Comparison of ENCODE assay signal across 1 cellular context in the genomic region with DNA sequence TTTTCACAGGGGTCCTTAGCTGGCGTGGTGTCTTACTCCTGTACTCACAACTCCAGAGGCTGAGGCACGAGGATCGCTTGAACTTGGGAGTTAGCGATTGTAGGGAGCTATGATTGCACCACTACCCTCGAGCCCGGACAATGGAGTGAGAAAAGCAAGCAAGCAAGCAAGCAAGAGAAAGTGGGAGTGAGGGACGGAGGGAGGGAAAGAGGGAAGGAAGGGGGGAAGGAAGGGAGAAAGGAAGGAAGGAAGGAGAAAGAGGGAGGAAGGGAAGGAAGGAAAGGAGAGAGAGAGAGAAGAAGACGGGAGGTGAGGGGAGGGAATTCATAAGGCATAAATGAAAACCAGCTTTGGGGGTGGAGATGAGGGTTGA.
TF ChIP-seq lines count a peak whose summit lies in the region.

No MANE protein-coding gene starts in this region.

TF ChIP-seq in K562, 482 proteins besides CTCF, POLR2A, EP300 and RAD21 (continued from another document and continues in another):
- TF ChIP-seq, protein P1, sequence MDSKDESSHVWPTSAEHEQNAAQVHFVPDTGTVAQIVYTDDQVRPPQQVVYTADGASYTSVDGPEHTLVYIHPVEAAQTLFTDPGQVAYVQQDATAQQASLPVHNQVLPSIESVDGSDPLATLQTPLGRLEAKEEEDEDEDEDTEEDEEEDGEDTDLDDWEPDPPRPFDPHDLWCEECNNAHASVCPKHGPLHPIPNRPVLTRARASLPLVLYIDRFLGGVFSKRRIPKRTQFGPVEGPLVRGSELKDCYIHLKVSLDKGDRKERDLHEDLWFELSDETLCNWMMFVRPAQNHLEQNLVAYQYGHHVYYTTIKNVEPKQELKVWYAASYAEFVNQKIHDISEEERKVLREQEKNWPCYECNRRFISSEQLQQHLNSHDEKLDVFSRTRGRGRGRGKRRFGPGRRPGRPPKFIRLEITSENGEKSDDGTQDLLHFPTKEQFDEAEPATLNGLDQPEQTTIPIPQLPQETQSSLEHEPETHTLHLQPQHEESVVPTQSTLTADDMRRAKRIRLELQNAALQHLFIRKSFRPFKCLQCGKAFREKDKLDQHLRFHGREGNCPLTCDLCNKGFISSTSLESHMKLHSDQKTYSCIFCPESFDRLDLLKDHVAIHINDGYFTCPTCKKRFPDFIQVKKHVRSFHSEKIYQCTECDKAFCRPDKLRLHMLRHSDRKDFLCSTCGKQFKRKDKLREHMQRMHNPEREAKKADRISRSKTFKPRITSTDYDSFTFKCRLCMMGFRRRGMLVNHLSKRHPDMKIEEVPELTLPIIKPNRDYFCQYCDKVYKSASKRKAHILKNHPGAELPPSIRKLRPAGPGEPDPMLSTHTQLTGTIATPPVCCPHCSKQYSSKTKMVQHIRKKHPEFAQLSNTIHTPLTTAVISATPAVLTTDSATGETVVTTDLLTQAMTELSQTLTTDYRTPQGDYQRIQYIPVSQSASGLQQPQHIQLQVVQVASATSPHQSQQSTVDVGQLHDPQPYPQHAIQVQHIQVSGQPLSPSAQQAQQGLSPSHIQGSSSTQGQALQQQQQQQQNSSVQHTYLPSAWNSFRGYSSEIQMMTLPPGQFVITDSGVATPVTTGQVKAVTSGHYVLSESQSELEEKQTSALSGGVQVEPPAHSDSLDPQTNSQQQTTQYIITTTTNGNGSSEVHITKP (IDR thresholded peaks at IDR 0.05; ENCODE audit: partially characterized antibody), result peak; percentile 60
- TF ChIP-seq GTF2F1 (IDR thresholded peaks at IDR 0.05; ENCODE audit: low read depth, low read length), result no peak
- TF ChIP-seq ZNF512 (tag; IDR thresholded peaks at IDR 0.05), result peak; percentile 99
- TF ChIP-seq, protein P2, sequence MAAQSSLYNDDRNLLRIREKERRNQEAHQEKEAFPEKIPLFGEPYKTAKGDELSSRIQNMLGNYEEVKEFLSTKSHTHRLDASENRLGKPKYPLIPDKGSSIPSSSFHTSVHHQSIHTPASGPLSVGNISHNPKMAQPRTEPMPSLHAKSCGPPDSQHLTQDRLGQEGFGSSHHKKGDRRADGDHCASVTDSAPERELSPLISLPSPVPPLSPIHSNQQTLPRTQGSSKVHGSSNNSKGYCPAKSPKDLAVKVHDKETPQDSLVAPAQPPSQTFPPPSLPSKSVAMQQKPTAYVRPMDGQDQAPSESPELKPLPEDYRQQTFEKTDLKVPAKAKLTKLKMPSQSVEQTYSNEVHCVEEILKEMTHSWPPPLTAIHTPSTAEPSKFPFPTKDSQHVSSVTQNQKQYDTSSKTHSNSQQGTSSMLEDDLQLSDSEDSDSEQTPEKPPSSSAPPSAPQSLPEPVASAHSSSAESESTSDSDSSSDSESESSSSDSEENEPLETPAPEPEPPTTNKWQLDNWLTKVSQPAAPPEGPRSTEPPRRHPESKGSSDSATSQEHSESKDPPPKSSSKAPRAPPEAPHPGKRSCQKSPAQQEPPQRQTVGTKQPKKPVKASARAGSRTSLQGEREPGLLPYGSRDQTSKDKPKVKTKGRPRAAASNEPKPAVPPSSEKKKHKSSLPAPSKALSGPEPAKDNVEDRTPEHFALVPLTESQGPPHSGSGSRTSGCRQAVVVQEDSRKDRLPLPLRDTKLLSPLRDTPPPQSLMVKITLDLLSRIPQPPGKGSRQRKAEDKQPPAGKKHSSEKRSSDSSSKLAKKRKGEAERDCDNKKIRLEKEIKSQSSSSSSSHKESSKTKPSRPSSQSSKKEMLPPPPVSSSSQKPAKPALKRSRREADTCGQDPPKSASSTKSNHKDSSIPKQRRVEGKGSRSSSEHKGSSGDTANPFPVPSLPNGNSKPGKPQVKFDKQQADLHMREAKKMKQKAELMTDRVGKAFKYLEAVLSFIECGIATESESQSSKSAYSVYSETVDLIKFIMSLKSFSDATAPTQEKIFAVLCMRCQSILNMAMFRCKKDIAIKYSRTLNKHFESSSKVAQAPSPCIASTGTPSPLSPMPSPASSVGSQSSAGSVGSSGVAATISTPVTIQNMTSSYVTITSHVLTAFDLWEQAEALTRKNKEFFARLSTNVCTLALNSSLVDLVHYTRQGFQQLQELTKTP (IDR thresholded peaks at IDR 0.05; ENCODE audit: low read depth in 1 of 2, partially characterized antibody in 2 of 2), result peak; percentile 68 to 90
- no peak for TF ChIP-seq GABPB2 (CRISPR knock-in tag; conservative IDR thresholded peaks at IDR 0.05)
- TF ChIP-seq KLF6 (CRISPR knock-in tag; IDR thresholded peaks at IDR 0.05; ENCODE audit: borderline replicate concordance), result no peak
- peak; percentile 84 for TF ChIP-seq CC2D1A (IDR thresholded peaks at IDR 0.05)
- TF ChIP-seq MTA2 (IDR thresholded peaks at IDR 0.05; ENCODE audit: low read depth), result peak; percentile 56; the same call in 1 of the 2 replicates
- TF ChIP-seq MAFK (IDR thresholded peaks at IDR 0.05; ENCODE audit: low read length), result no peak
- TF ChIP-seq SUPT5H (IDR thresholded peaks at IDR 0.05), result 0 out of 2 replicates have a peak, but pooled peaks have one; percentile 36
- TF ChIP-seq RCOR1 (IDR thresholded peaks at IDR 0.05; ENCODE audit: borderline replicate concordance in 1 of 2, low read depth in 2 of 2, low read length in 2 of 2), result 0 out of 4 replicates have a peak, but pooled peaks of 1 of the 2 experiments have one; percentile 17
- no peak for TF ChIP-seq RFX5 (IDR thresholded peaks at IDR 0.05; ENCODE audit: low read depth, low read length)
- TF ChIP-seq NKRF (IDR thresholded peaks at IDR 0.05; ENCODE audit: borderline replicate concordance), result peak; percentile 90
- TF ChIP-seq THRAP3 (IDR thresholded peaks at IDR 0.05; ENCODE audit: borderline replicate concordance), result 0 out of 2 replicates have a peak, but pooled peaks have one; percentile 36
- no peak for TF ChIP-seq MYBL2 (IDR thresholded peaks at IDR 0.05; ENCODE audit: low read depth)
- no peak for TF ChIP-seq MYBL2 (CRISPR knock-in tag; IDR thresholded peaks at IDR 0.05; ENCODE audit: borderline replicate concordance)
- no peak for TF ChIP-seq ZNF764 (CRISPR knock-in tag; IDR thresholded peaks at IDR 0.05; ENCODE audit: low read depth)
- peak; percentile 92 for TF ChIP-seq MTA1 (IDR thresholded peaks at IDR 0.05; ENCODE audit: borderline replicate concordance)
- TF ChIP-seq MYC (IDR thresholded peaks at IDR 0.05; ENCODE audit: low read depth, low read length), result peak; percentile 36; the same call in 1 of the 2 replicates
- TF ChIP-seq MYC (CRISPR knock-in tag; IDR thresholded peaks at IDR 0.05; ENCODE audit: borderline replicate concordance, low read depth), result no peak
- no peak for TF ChIP-seq CUX1 (CRISPR knock-in tag; IDR thresholded peaks at IDR 0.05)
- TF ChIP-seq, protein P3, sequence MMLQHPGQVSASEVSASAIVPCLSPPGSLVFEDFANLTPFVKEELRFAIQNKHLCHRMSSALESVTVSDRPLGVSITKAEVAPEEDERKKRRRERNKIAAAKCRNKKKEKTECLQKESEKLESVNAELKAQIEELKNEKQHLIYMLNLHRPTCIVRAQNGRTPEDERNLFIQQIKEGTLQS (IDR thresholded peaks at IDR 0.05), result 0 out of 2 replicates have a peak, but pooled peaks have one; percentile 27
- TF ChIP-seq, protein P3 (CRISPR knock-in tag; conservative IDR thresholded peaks at IDR 0.05), result no peak
- TF ChIP-seq HINFP (tag; conservative IDR thresholded peaks at IDR 0.05; ENCODE audit: low read depth), result peak; percentile 76; the same call in 1 of the 2 replicates
- no peak for TF ChIP-seq ETV6 (IDR thresholded peaks at IDR 0.05; ENCODE audit: borderline replicate concordance in 1 of 2, low read depth in 2 of 2, low read length in 1 of 2)
- no peak for TF ChIP-seq ETV6 (CRISPR knock-in tag; IDR thresholded peaks at IDR 0.05; ENCODE audit: borderline replicate concordance)
- TF ChIP-seq E2F3 (CRISPR knock-in tag; IDR thresholded peaks at IDR 0.05), result no peak
- no peak for TF ChIP-seq PHF8 (IDR thresholded peaks at IDR 0.05; ENCODE audit: borderline replicate concordance, low read length)
- peak; percentile 95 for TF ChIP-seq ZBTB26 (CRISPR knock-in tag; IDR thresholded peaks at IDR 0.05)
- TF ChIP-seq, protein P4, sequence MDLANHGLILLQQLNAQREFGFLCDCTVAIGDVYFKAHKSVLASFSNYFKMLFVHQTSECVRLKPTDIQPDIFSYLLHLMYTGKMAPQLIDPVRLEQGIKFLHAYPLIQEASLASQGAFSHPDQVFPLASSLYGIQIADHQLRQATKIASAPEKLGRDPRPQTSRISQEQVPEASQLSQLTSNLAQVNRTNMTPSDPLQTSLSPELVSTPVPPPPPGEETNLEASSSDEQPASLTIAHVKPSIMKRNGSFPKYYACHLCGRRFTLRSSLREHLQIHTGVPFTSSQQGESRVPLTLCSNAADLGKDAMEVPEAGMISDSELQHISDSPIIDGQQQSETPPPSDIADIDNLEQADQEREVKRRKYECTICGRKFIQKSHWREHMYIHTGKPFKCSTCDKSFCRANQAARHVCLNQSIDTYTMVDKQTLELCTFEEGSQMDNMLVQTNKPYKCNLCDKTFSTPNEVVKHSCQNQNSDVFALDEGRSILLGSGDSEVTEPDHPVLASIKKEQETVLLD (IDR thresholded peaks at IDR 0.05), result peak; percentile 82
